Comparison of ENCODE assay signal across 8 cellular contexts in the genomic region with DNA sequence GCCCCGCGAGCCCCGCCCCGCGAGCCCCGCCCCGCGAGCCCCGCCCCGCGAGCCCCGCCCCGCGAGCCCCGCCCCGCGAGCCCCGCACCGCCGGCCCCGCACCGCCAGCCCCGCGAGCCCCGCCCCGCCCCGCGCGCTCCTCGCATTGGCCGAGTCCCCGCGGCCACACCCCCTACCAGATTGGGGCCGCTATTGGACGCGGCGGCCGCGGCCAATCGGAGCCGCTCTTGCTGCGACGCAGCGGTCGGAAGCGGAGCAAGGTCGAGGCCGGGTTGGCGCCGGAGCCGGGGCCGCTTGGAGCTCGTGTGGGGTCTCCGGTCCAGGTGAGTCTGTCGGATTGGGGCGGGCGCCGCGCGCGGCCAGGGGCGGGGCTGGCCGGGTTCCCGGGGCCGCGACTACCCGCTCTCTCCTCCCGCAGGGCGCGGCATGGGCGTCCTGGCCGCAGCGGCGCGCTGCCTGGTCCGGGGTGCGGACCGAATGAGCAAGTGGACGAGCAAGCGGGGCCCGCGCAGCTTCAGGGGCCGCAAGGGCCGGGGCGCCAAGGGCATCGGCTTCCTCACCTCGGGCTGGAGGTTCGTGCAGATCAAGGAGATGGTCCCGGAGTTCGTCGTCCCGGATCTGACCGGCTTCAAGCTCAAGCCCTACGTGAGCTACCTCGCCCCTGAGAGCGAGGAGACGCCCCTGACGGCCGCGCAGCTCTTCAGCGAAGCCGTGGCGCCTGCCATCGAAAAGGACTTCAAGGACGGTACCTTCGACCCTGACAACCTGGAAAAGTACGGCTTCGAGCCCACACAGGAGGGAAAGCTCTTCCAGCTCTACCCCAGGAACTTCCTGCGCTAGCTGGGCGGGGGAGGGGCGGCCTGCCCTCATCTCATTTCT. TPM values are rescaled to one million over a fixed set of nuclear protein-coding genes. Genes with fewer than 3 reads are reported as not detected.
DNase-seq lines count a peak whose midpoint lies in the region; ATAC-seq and TF ChIP-seq lines count a peak whose summit lies in the region.

A gene (plus strand): TSS at position 224 of the 879 bp plus-strand sequence. CDS start 203 bp downstream, at position 427.

- H3K9ac ChIP-seq in NT2/D1 (ENCODE audit: insufficient read length, low read depth) (peak within 1 kb of the TSS; percentile 97), endodermal cell (ENCODE audit: extremely low read depth, low read length, poor library complexity, severe bottlenecking) (peak within 1 kb of the TSS; percentile 72)

- H3K4me1 Mint-ChIP-seq in CD8-positive, alpha-beta T cell (ENCODE audit: low read depth), result peaks cover 15% of the 10 kb centered on the region
- H3K4me1 Mint-ChIP-seq in endodermal cell, result peaks cover 3% of the 10 kb centered on the region

- intact Hi-C loops in CD8-positive, alpha-beta T cell (cut with DNase I, micrococcal nuclease), result loop anchor here (1.0 to 5.0 kb wide), 10 partner anchors 17 to 760 kb away; a partner anchor contains a TSS

- WGBS in endodermal cell (ENCODE audit: insufficient coverage in 1 of 2, insufficient read length in 1 of 2), 2 experiments, result 2 to 10% methylated on average over 24 to 100 of the region's 111 CpGs
- 3% methylated on average over 66 to 79 of the region's 111 CpGs for WGBS in mesodermal cell (ENCODE audit: insufficient coverage in 2 of 2), 2 experiments

- peaks cover 22% of the 10 kb centered on the region for H3K36me3 Mint-ChIP-seq in CD8-positive, alpha-beta T cell
- peaks cover 38% of the 10 kb centered on the region for H3K36me3 Mint-ChIP-seq in endodermal cell (ENCODE audit: low read depth)

- no peak for TF ChIP-seq CTCF in CD8-positive, alpha-beta T cell (IDR thresholded peaks at IDR 0.05)
- TF ChIP-seq CTCF in endodermal cell (conservative IDR thresholded peaks at IDR 0.05), result no peak

- H3K9me3 ChIP-seq in CD8-positive, alpha-beta T cell (ENCODE audit: low read length), result no peaks in the 10 kb centered on the region
- H3K9me3 ChIP-seq in NT2/D1 (ENCODE audit: insufficient read depth, low read length) (peaks cover 2% of the 10 kb centered on the region; the same call in 1 of the 2 replicates), endodermal cell (ENCODE audit: control insufficient read depth, low read length) (no peaks in the 10 kb centered on the region), mesodermal cell (ENCODE audit: control insufficient read depth, low read length) (no peaks in the 10 kb centered on the region)

- peak within 1 kb of the TSS; percentile 79 for H3K27ac Mint-ChIP-seq in CD8-positive, alpha-beta T cell
- H3K27ac Mint-ChIP-seq in endodermal cell, result peak within 1 kb of the TSS; percentile 77

- peak within 1 kb of the TSS; percentile 76 for H3K4me3 ChIP-seq in CD8-positive, alpha-beta T cell (ENCODE audit: low read depth, low read length)
- peak within 1 kb of the TSS; percentile 97 for H3K4me3 ChIP-seq in NT2/D1 (ENCODE audit: insufficient read length, low read depth)
- peak within 1 kb of the TSS; percentile 85 for H3K4me3 ChIP-seq in endodermal cell (ENCODE audit: low read length)
- H3K4me3 ChIP-seq in mesodermal cell (ENCODE audit: extremely low read depth, insufficient read depth, low read length, poor library complexity, severe bottlenecking), result peak within 1 kb of the TSS; percentile 68

- POLR2A ChIA-PET in CD8-positive, alpha-beta T cell (lab: Charles Lee), result interaction anchor here (0.7 to 1.7 kb wide), 6 partner anchors 8 to 311 kb away, joined by 3 to 6 read pairs (median 4); a partner anchor contains a TSS

- peak within 1 kb of the TSS; percentile 64 for H3K27ac ChIP-seq in CD8-positive, alpha-beta T cell (ENCODE audit: low read depth, low read length)
- H3K27ac ChIP-seq in endodermal cell (ENCODE audit: low read depth, low read length), result no peak within 1 kb of the TSS
- peak within 1 kb of the TSS; percentile 59 for H3K27ac ChIP-seq in mesodermal cell (ENCODE audit: low read depth, low read length, severe bottlenecking)

- H3K27me3 Mint-ChIP-seq in CD8-positive, alpha-beta T cell (ENCODE audit: low read depth), result no peaks in the 10 kb centered on the region
- no peaks in the 10 kb centered on the region for H3K27me3 Mint-ChIP-seq in endodermal cell (ENCODE audit: insufficient read depth)

- H3K9me3 Mint-ChIP-seq in CD8-positive, alpha-beta T cell, result no peaks in the 10 kb centered on the region
- peaks cover 8% of the 10 kb centered on the region for H3K9me3 Mint-ChIP-seq in endodermal cell

- CTCF ChIA-PET in CD8-positive, alpha-beta T cell (lab: Charles Lee), result interaction anchor here (0.8 to 2.4 kb wide), 6 partner anchors 17 to 51 kb away, joined by 3 to 10 read pairs (median 4); no protein-coding TSS in a partner anchor

- H3K36me3 ChIP-seq in CD8-positive, alpha-beta T cell (ENCODE audit: insufficient read depth, low read length), result peaks cover 4% of the 10 kb centered on the region
- peaks cover 46% of the 10 kb centered on the region for H3K36me3 ChIP-seq in NT2/D1 (ENCODE audit: insufficient read depth, insufficient read length, low read length)
- peaks cover 30% of the 10 kb centered on the region for H3K36me3 ChIP-seq in endodermal cell (ENCODE audit: control insufficient read depth, insufficient read depth, low read length)
- peaks cover 39% of the 10 kb centered on the region for H3K36me3 ChIP-seq in mesodermal cell (ENCODE audit: control insufficient read depth, insufficient read depth, low read length)

- H3K4me3 Mint-ChIP-seq in CD8-positive, alpha-beta T cell, result peak within 1 kb of the TSS; percentile 79
- H3K4me3 Mint-ChIP-seq in endodermal cell, result peak within 1 kb of the TSS; percentile 72

- DNase-seq in CD8-positive, alpha-beta T cell, result peak; percentile 79 to 90 (median 84)
- peak; percentile 85 for DNase-seq in HT-29 (ENCODE audit: low spot score)
- DNase-seq in NT2/D1 (ENCODE audit: low read depth, low spot score), result peak; percentile 88
- DNase-seq in activated CD8-positive, alpha-beta memory T cell treated with anti-CD3 and anti-CD28 coated beads, Interleukin-2, amount 50 U/mL, for 24 hours (ENCODE audit: extremely low read depth), result peak; percentile 63
- peak; percentile 97 for DNase-seq in endodermal cell
- peak; percentile 58 to 74 for DNase-seq in stimulated activated CD8-positive, alpha-beta memory T cell treated with anti-CD3 and anti-CD28 coated beads, Interleukin-15, amount 100 ng/mL, for 4 hours (ENCODE audit: low read depth in 2 of 2)

- peak; percentile 84 for ATAC-seq in CD8-positive, alpha-beta T cell
- ATAC-seq in GM19463 (IDR thresholded peaks at IDR 0.05; ENCODE audit: unreplicated experiment), result peak; percentile 85

- peaks cover 15% of the 10 kb centered on the region for H3K4me1 ChIP-seq in CD8-positive, alpha-beta T cell (ENCODE audit: insufficient read depth, low read length)
- H3K4me1 ChIP-seq in NT2/D1 (ENCODE audit: insufficient read depth, insufficient read length) (peaks cover 2% of the 10 kb centered on the region), endodermal cell (ENCODE audit: control insufficient read depth, insufficient read depth, low read length) (no peaks in the 10 kb centered on the region), mesodermal cell (ENCODE audit: control insufficient read depth, insufficient read depth, low read length, poor library complexity, severe bottlenecking) (peaks cover 4% of the 10 kb centered on the region)

- H3K27me3 ChIP-seq in CD8-positive, alpha-beta T cell (ENCODE audit: insufficient read depth, low read length), result no peaks in the 10 kb centered on the region
- H3K27me3 ChIP-seq in NT2/D1 (ENCODE audit: insufficient read depth, insufficient read length) (no peaks in the 10 kb centered on the region), endodermal cell (ENCODE audit: control insufficient read depth, insufficient read depth, low read length, poor library complexity, severe bottlenecking) (no peaks in the 10 kb centered on the region)

RNA-seq across cellular contexts. Expression of the gene that starts here (rescaled TPM):
- 10 to 100 TPM; 31.8 to 33.5 TPM for total RNA-seq in CD8-positive, alpha-beta T cell
- 175 TPM in 2 replicates for total RNA-seq in HT-29 (2014; rRNA removed; shearing (Covaris generic))
- 10 to 100 TPM; 43.7 to 49.6 TPM for total RNA-seq in endodermal cell
- 31.6 TPM for polyA plus RNA-seq in endodermal cell (2013, experiment 1 of 2)
- polyA plus RNA-seq in endodermal cell (2013, experiment 2 of 2), result 27.9 TPM
- polyA plus RNA-seq in mesodermal cell (2013, experiment 1 of 2), result 35.6 TPM
- polyA plus RNA-seq in mesodermal cell (2013, experiment 2 of 2), result 28.7 TPM
